In the genomic region with DNA sequence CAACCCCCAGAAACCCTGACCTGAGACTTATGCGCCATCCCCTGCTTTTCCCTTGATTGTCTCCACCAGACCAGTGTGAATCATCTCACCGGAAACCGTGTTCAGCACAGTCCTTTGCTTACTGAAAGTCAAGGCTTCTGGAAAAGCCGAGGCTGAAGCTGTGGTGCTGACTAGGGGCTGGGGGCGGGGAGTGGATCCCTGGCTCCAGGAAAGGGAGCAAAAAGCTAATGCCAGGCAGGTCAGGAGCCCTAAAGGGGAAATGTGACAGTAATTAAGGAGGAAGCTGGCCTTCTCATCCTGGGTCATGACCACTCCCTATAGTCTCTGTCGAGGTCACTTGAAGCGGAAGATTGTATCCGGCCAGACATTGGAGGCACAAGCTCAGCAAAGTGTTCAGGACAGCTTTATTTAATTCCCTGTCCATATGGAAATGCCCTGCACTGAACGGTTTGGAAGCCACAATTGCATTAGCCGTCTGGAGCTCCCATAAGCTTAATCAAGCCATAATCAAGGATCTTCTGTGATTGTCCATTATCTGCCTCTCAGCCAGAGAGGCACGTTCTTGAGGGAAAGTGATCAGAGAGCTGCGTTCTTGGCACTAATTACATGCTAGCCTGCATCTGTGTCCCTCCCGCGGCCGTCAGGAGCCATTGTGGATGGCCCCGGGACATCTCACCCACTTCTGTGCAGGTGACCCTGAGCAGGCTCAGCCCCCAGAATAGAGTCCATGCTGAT, we compare ENCODE assay signal across 30 cellular contexts.
DNase-seq lines count a peak whose midpoint lies in the region; ATAC-seq and TF ChIP-seq lines count a peak whose summit lies in the region.
"Had no signal": no experiment of that assay in that cellular context is flagged by ENCODE, and none has a peak within 500 bp of the region (broad histone marks: within the 10 kb centered on the region; RNA-seq: fewer than 3 reads in every experiment).

No MANE protein-coding gene starts in this region.

- no peaks in the 10 kb centered on the region for H3K36me3 ChIP-seq in endodermal cell (ENCODE audit: control insufficient read depth, insufficient read depth, low read length)
- H3K36me3 ChIP-seq: breast epithelium had no signal

- H3K27ac Mint-ChIP-seq in endodermal cell, result no peak overlapping the region
- H3K27ac Mint-ChIP-seq in neural crest cell (ENCODE audit: unreplicated experiment), result peak overlapping the region; percentile 40
- no peak overlapping the region for H3K27ac Mint-ChIP-seq in T-helper 17 cell
- H3K27ac Mint-ChIP-seq: activated CD4-positive, alpha-beta T cell treated with anti-CD3 and anti-CD28 coated beads for 36 hours; activated CD8-positive, alpha-beta T cell treated with anti-CD3 and anti-CD28 coated beads for 36 hours; activated T-helper 17 cell treated with anti-CD3 and anti-CD28 coated beads, Interleukin-2, amount 50 U/mL, for 72 hours; B cell; CD8-positive, alpha-beta T cell; IgD-negative memory B cell; stimulated activated effector memory CD8-positive, alpha-beta T cell treated with anti-CD3 and anti-CD28 coated beads, Interleukin-12 subunit alpha, Interleukin-12 subunit beta, amount 100 ng/mL, for 72 hours; type B pancreatic cell had no signal

- H3K4me3 ChIP-seq in endodermal cell (ENCODE audit: low read length), result no peak overlapping the region
- H3K4me3 ChIP-seq: breast epithelium, psoas muscle had no signal

- no peaks in the 10 kb centered on the region for H3K9me3 ChIP-seq in endodermal cell (ENCODE audit: control insufficient read depth, low read length)
- H3K9me3 ChIP-seq in T-helper 17 cell (ENCODE audit: control insufficient read depth, low read length, poor library complexity, severe bottlenecking), result no peaks in the 10 kb centered on the region
- H3K9me3 ChIP-seq: breast epithelium, psoas muscle had no signal

- H3K36me3 Mint-ChIP-seq in endodermal cell (ENCODE audit: low read depth) (no peaks in the 10 kb centered on the region), neural crest cell (ENCODE audit: low read depth) (no peaks in the 10 kb centered on the region), T-helper 17 cell (ENCODE audit: low read depth) (no peaks in the 10 kb centered on the region)
- H3K36me3 Mint-ChIP-seq: CD8-positive, alpha-beta T cell; naive B cell; stimulated activated effector memory CD8-positive, alpha-beta T cell treated with anti-CD3 and anti-CD28 coated beads, Interleukin-12 subunit alpha, Interleukin-12 subunit beta, amount 100 ng/mL, for 72 hours; type B pancreatic cell had no signal

- H3K9ac ChIP-seq in endodermal cell (ENCODE audit: extremely low read depth, low read length, poor library complexity, severe bottlenecking), result no peak overlapping the region

- no peaks in the 10 kb centered on the region for H3K27me3 ChIP-seq in endodermal cell (ENCODE audit: control insufficient read depth, insufficient read depth, low read length, poor library complexity, severe bottlenecking)
- H3K27me3 ChIP-seq: breast epithelium had no signal

- H3K9me3 Mint-ChIP-seq in endodermal cell (no peaks in the 10 kb centered on the region), neural crest cell (peaks cover 4% of the 10 kb centered on the region)
- H3K9me3 Mint-ChIP-seq: activated CD8-positive, alpha-beta T cell treated with anti-CD3 and anti-CD28 coated beads for 36 hours; activated T-helper 17 cell treated with anti-CD3 and anti-CD28 coated beads, Interleukin-2, amount 50 U/mL, for 72 hours; CD8-positive, alpha-beta T cell; stimulated activated effector memory CD8-positive, alpha-beta T cell treated with anti-CD3 and anti-CD28 coated beads, Interleukin-12 subunit alpha, Interleukin-12 subunit beta, amount 100 ng/mL, for 72 hours; type B pancreatic cell had no signal

- H3K4me3 Mint-ChIP-seq in endodermal cell (no peak overlapping the region), neural crest cell (peak overlapping the region; percentile 24), T-helper 17 cell (no peak overlapping the region)
- H3K4me3 Mint-ChIP-seq: activated CD4-positive, alpha-beta T cell treated with anti-CD3 and anti-CD28 coated beads for 36 hours; activated CD8-positive, alpha-beta T cell treated with anti-CD3 and anti-CD28 coated beads for 36 hours; activated T-helper 17 cell treated with anti-CD3 and anti-CD28 coated beads, Interleukin-2, amount 50 U/mL, for 72 hours; B cell; CD8-positive, alpha-beta T cell; H9; IgD-negative memory B cell; naive B cell; stimulated activated effector memory CD8-positive, alpha-beta T cell treated with anti-CD3 and anti-CD28 coated beads, Interleukin-12 subunit alpha, Interleukin-12 subunit beta, amount 100 ng/mL, for 72 hours; type B pancreatic cell had no signal

- H3K4me1 ChIP-seq in endodermal cell (ENCODE audit: control insufficient read depth, insufficient read depth, low read length), result peaks cover 3% of the 10 kb centered on the region
- H3K4me1 ChIP-seq: breast epithelium, psoas muscle had no signal

- DNase-seq in Daoy (ENCODE audit: low read depth) (peak; percentile 61), NCI-H82 treated with DMSO at 0.1 percent for 48 hours (lab: John Stamatoyannopoulos, UW; ENCODE audit: unreplicated experiment) (peak; percentile 99), endodermal cell (no peak), neural crest cell (ENCODE audit: low read depth, low spot score) (no peak), RKO (ENCODE audit: low spot score) (no peak), T-helper 17 cell (no peak)
- DNase-seq: activated CD4-positive, alpha-beta T cell treated with anti-CD3 and anti-CD28 coated beads for 36 hours; activated CD8-positive, alpha-beta T cell treated with anti-CD3 and anti-CD28 coated beads for 36 hours; activated naive CD4-positive, alpha-beta T cell treated with anti-CD3 and anti-CD28 coated beads, Interleukin-2, amount 50 U/mL, for 16 hours; amniotic stem cell; CD8-positive, alpha-beta T cell; effector CD4-positive, alpha-beta T cell; glutamatergic neuron; H9; midbrain; naive B cell; NCI-H1694 treated with DMSO at 0.1 percent for 48 hours; NCI-H526; occipital lobe; psoas muscle; SHP77; stimulated activated CD4-positive, alpha-beta T cell treated with anti-CD3 and anti-CD28 coated beads, Interleukin-15, amount 100 ng/mL, for 24 hours had no signal

- 90% methylated on average over 14 to 16 of the region's 16 CpGs for WGBS in endodermal cell (ENCODE audit: insufficient coverage in 1 of 2, insufficient read length in 1 of 2), 2 experiments

- peaks cover 14% of the 10 kb centered on the region for H3K27me3 Mint-ChIP-seq in endodermal cell (ENCODE audit: insufficient read depth)
- no peaks in the 10 kb centered on the region for H3K27me3 Mint-ChIP-seq in neural crest cell (ENCODE audit: low read depth)
- peaks cover 52% of the 10 kb centered on the region for H3K27me3 Mint-ChIP-seq in T-helper 17 cell
- H3K27me3 Mint-ChIP-seq: IgD-negative memory B cell had no signal

- peak overlapping the region; percentile 16 for H3K27ac ChIP-seq in endodermal cell (ENCODE audit: low read depth, low read length)
- H3K27ac ChIP-seq: breast epithelium, psoas muscle had no signal

- ATAC-seq in HG02870 (IDR thresholded peaks at IDR 0.05; ENCODE audit: unreplicated experiment) (no peak), T-helper 17 cell (no peak), HG03565 (IDR thresholded peaks at IDR 0.05; ENCODE audit: unreplicated experiment) (no peak)
- ATAC-seq: activated CD4-positive, alpha-beta T cell treated with anti-CD3 and anti-CD28 coated beads for 36 hours; activated CD8-positive, alpha-beta T cell treated with anti-CD3 and anti-CD28 coated beads for 36 hours; activated T-helper 17 cell treated with anti-CD3 and anti-CD28 coated beads, Interleukin-2, amount 50 U/mL, for 72 hours; CD8-positive, alpha-beta T cell; psoas muscle; stimulated activated effector memory CD8-positive, alpha-beta T cell treated with anti-CD3 and anti-CD28 coated beads, Interleukin-12 subunit alpha, Interleukin-12 subunit beta, amount 100 ng/mL, for 72 hours had no signal

- no peak for TF ChIP-seq CTCF in endodermal cell (conservative IDR thresholded peaks at IDR 0.05)
- no peak for TF ChIP-seq CTCF in neural crest cell (conservative IDR thresholded peaks at IDR 0.05)

- H3K4me1 Mint-ChIP-seq in endodermal cell (peaks cover 21% of the 10 kb centered on the region), neural crest cell (peaks cover 55% of the 10 kb centered on the region), T-helper 17 cell (no peaks in the 10 kb centered on the region)
- H3K4me1 Mint-ChIP-seq: activated CD4-positive, alpha-beta T cell treated with anti-CD3 and anti-CD28 coated beads for 36 hours; activated T-helper 17 cell treated with anti-CD3 and anti-CD28 coated beads, Interleukin-2, amount 50 U/mL, for 72 hours had no signal

Comparison
In these comparisons a context has a peak if more than half of its experiments do, and no peak if none do; other contexts are left out.
1. DNase-seq: peak in Daoy (single experiment) and NCI-H82 treated with DMSO at 0.1 percent for 48 hours (single experiment); none in endodermal cell (single experiment), neural crest cell (single experiment), RKO (single experiment) and T-helper 17 cell (0 of 3).